In genomic region chr5:142674438-142675210, GRCh38 we compare ENCODE assay signal across 12 cellular contexts. TPM values are rescaled to one million over a fixed set of nuclear protein-coding genes. Genes with fewer than 3 reads are reported as not detected.
DNase-seq lines count a peak whose midpoint lies in the region; ATAC-seq, FAIRE-seq and TF ChIP-seq lines count a peak whose summit lies in the region.
"Had no signal": no experiment of that assay in that cellular context is flagged by ENCODE, and none has a peak within 500 bp of the region (broad histone marks: within the 10 kb centered on the region; RNA-seq: fewer than 3 reads in every experiment).

No MANE protein-coding gene starts in this region.

- WGBS in gastroesophageal sphincter (ENCODE audit: low coverage in 1 of 2), 2 donors, result 39 to 66% methylated on average over 6 to 9 of the region's 19 CpGs

- TF ChIP-seq CTCF in astrocyte of the cerebellum (IDR thresholded peaks at IDR 0.05; ENCODE audit: low read depth, low read length, missing control alignments) (no peak), gastroesophageal sphincter (IDR thresholded peaks at IDR 0.05) (no peak)

- no peak for TF ChIP-seq EP300 in gastroesophageal sphincter (IDR thresholded peaks at IDR 0.05)

- FAIRE-seq in frontal cortex (lab: Jason Lieb, UNC), result no peak
- no peak for FAIRE-seq in RCC 7860 (lab: Jason Lieb, UNC)

- no peak for TF ChIP-seq POLR2A in gastroesophageal sphincter (IDR thresholded peaks at IDR 0.05)

- H3K27ac ChIP-seq in gastroesophageal sphincter, result peak overlapping the region in 3 of 4 donors; percentile 45 to 52 (median 51)

- peak; percentile 51 for DNase-seq in GM04504 (ENCODE audit: low read depth)
- DNase-seq in astrocyte of the cerebellum (ENCODE audit: low read depth), result peak; percentile 58
- peak; percentile 65 for DNase-seq in renal cortical epithelial cell (ENCODE audit: low read depth)
- DNase-seq in frontal cortex (ENCODE audit: low spot score in 2 of 2), result no peak
- no peak for DNase-seq in midbrain (lab: John Stamatoyannopoulos, UW)
- no peak for DNase-seq in RCC 7860 (ENCODE audit: low spot score)
- no peak for DNase-seq in T-helper 1 cell
- DNase-seq: activated CD8-positive, alpha-beta memory T cell treated with anti-CD3 and anti-CD28 coated beads, Interleukin-2, amount 50 U/mL, for 48 hours; Calu3; NCI-H774; T-helper 2 cell had no signal

- no peaks in the 10 kb centered on the region for H3K36me3 ChIP-seq in gastroesophageal sphincter

- no peak overlapping the region for H3K4me3 ChIP-seq in astrocyte of the cerebellum (ENCODE audit: low read depth, low read length)
- no peak overlapping the region for H3K4me3 ChIP-seq in gastroesophageal sphincter

- H3K9me3 ChIP-seq in gastroesophageal sphincter, result no peaks in the 10 kb centered on the region

- H3K27me3 ChIP-seq in gastroesophageal sphincter, result no peaks in the 10 kb centered on the region

- H3K4me1 ChIP-seq in gastroesophageal sphincter, result peaks cover 0 to 20% (median 0%) of the 10 kb centered on the region in 3 donors

- peak; percentile 73 for ATAC-seq in gastroesophageal sphincter

- in situ Hi-C loops in astrocyte of the cerebellum (cut with HindIII; ENCODE audit: low sequenced_read_pairs), result loop anchor here (25.0 kb wide), 1 partner anchor 512 kb away; no protein-coding TSS in a partner anchor

RNA-seq across cellular contexts. Expression of gene FGF1, which starts 11.3 kb away (rescaled TPM):
- total RNA-seq in gastroesophageal sphincter (1 to 10 TPM in 3 of 4 donors, under 1 TPM in 1; 0.16 to 4.2 (median 2.9) TPM), renal cortical epithelial cell (0.15 and 1.7 TPM in 2 replicates), frontal cortex (2.9 TPM)
- total RNA-seq: Calu3 had no signal

Comparison
In these comparisons a context has a peak if more than half of its experiments do, and no peak if none do; other contexts are left out.
1. DNase-seq: peak in GM04504 (single experiment), astrocyte of the cerebellum (single experiment) and renal cortical epithelial cell (single experiment); none in frontal cortex (0 of 2), midbrain (single experiment), RCC 7860 (single experiment) and T-helper 1 cell (0 of 5).